ENCODE assay signal across 1 cellular context in the genomic region with DNA sequence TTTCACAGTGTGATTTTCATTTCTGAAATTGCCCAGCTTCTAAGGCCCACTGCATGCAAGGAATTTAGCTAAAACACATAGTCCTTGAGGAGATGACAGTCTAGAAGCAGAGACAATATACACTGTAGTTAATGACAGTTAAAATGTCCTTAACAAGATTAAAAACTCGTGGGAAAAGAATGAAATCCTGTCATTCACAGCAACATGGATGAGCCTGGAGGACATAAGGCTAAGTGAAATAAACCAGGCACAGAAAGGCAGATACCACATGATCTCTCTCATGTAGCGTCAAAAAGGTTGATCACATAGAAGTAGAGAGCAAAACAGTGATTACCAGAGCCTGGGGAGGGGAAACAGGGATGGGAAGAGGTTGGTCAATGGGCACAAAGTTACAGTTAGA.
TF ChIP-seq lines count a peak whose summit lies in the region.

No MANE protein-coding gene starts in this region.

TF ChIP-seq in H1, 55 proteins besides CTCF, POLR2A, EP300 and RAD21 (continued from another document):
- TF ChIP-seq ATF2 (IDR thresholded peaks at IDR 0.05; ENCODE audit: low read length) (no peak), KDM5A (IDR thresholded peaks at IDR 0.05; ENCODE audit: low read length) (no peak), TCF12 (IDR thresholded peaks at IDR 0.05; ENCODE audit: low read depth, low read length) (no peak)
